Comparison of ENCODE assay signal across 9 cellular contexts in genomic region chr10:68208424-68209042, GRCh38. TPM values are rescaled to one million over a fixed set of nuclear protein-coding genes. Genes with fewer than 3 reads are reported as not detected.
DNase-seq lines count a peak whose midpoint lies in the region; ATAC-seq and TF ChIP-seq lines count a peak whose summit lies in the region.
"Had no signal": no experiment of that assay in that cellular context is flagged by ENCODE, and none has a peak within 500 bp of the region (broad histone marks: within the 10 kb centered on the region; RNA-seq: fewer than 3 reads in every experiment).

No MANE protein-coding gene starts in this region.

- in situ Hi-C loops in Panc1 (cut with HindIII; ENCODE audit: low pct_unique_long_range_greater_than_20kb, low sequenced_read_pairs) = no loop called here

- peak overlapping the region; percentile 68 for H3K27ac ChIP-seq in Panc1 (ENCODE audit: low read length)
- no peak overlapping the region for H3K27ac ChIP-seq in dorsolateral prefrontal cortex

- no peak overlapping the region for H3K4me3 ChIP-seq in Panc1 (ENCODE audit: low read depth in 2 of 2, low read length in 2 of 2)
- H3K4me3 ChIP-seq in dorsolateral prefrontal cortex = no peak overlapping the region
- H3K4me3 ChIP-seq: lung had no signal

- no peaks in the 10 kb centered on the region for H3K9me3 ChIP-seq in Panc1 (ENCODE audit: control insufficient read depth, insufficient read depth, low read depth, low read length)

- intact Hi-C loops in Panc1 (cut with micrococcal nuclease; ENCODE audit: unreplicated experiment) (loop anchor here (2.0 kb wide), 1 partner anchor 126 kb away; no protein-coding TSS in a partner anchor), dorsolateral prefrontal cortex (cut with DNase I) (loop anchor here in 1 of 2 donors (2.0 to 5.0 kb wide), 4 partner anchors 56 to 351 kb away; partner anchors contain the start of gene HERC4)

- TF ChIP-seq CTCF in Panc1 (IDR thresholded peaks at IDR 0.05) (peak; percentile 89), dorsolateral prefrontal cortex (IDR thresholded peaks at IDR 0.05 in 54 of 56, conservative IDR thresholded peaks at IDR 0.05 in 2 of 56; ENCODE audit: low read depth in 1 of 56, partially characterized antibody in 56 of 56) (peak in 53 of 56 donors; percentile 30 to 74 (median 57))

- H3K36me3 ChIP-seq in Panc1 (ENCODE audit: control insufficient read depth, insufficient read depth, low read length) = no peaks in the 10 kb centered on the region; the same call in 1 of the 2 replicates

- CTCF ChIA-PET in Panc1 (lab: Charles Lee) = no interaction called here

- H3K4me1 ChIP-seq in Panc1 (ENCODE audit: control insufficient read depth, insufficient read depth, low read length) = no peaks in the 10 kb centered on the region

- POLR2A ChIA-PET in Panc1 (lab: Charles Lee) = no interaction called here

- ATAC-seq in Panc1 (peak; percentile 95), HG03139 (IDR thresholded peaks at IDR 0.05; ENCODE audit: unreplicated experiment) (no peak), HG03439 (IDR thresholded peaks at IDR 0.05; ENCODE audit: unreplicated experiment) (no peak)

- H3K27me3 ChIP-seq in Panc1 (ENCODE audit: control insufficient read depth, insufficient read depth, low read length) (no peaks in the 10 kb centered on the region), dorsolateral prefrontal cortex (no peaks in the 10 kb centered on the region)

- no TSS peak for BruUV-seq in Panc1 (replicated peaks; lab: Mats Ljungman, UMichigan)

- DNase-seq in stimulated activated CD4-positive, alpha-beta T cell treated with anti-CD3 and anti-CD28 coated beads, Interleukin-4, amount 100 ng/mL, for 1 hour = peak; percentile 4
- no peak for DNase-seq in stimulated activated CD4-positive, alpha-beta T cell treated with anti-CD3 and anti-CD28 coated beads, Interleukin-4, amount 100 ng/mL, for 24 hours
- DNase-seq in HUDEP-2 (lab: John Stamatoyannopoulos, UW; ENCODE audit: unreplicated experiment in 76 of 76) = peak in 39 of 76 experiments; percentile 2 to 51 (median 15)
- DNase-seq in Panc1 (ENCODE audit: low read depth, low spot score) = no peak
- DNase-seq in dorsolateral prefrontal cortex = peak in 9 of 10 donors; percentile 29 to 73 (median 58)
- DNase-seq in nucleus accumbens (lab: John Stamatoyannopoulos, UW) = peak in 45 of 56 donors; percentile 0 to 67 (median 17)

RNA-seq across cellular contexts. Expression of gene ATOH7, which starts 23.4 kb away (rescaled TPM):
- total RNA-seq in Panc1 (2021; ENCODE audit: unreplicated experiment) = 0.28 TPM
- polyA plus RNA-seq in Panc1 (2012; ENCODE audit: insufficient read length) = not detected
- 1 to 10 TPM in 108 of 120 experiments, under 1 TPM in 11, not detected in 1; 0.42 to 7.0 (median 2.2) TPM for total RNA-seq in dorsolateral prefrontal cortex
- total RNA-seq: lung had no signal

Comparison
In these comparisons a context has a peak if more than half of its experiments do, and no peak if none do; other contexts are left out.
1. DNase-seq: peak in stimulated activated CD4-positive, alpha-beta T cell treated with anti-CD3 and anti-CD28 coated beads, Interleukin-4, amount 100 ng/mL, for 1 hour (single experiment), HUDEP-2 (39 of 76), dorsolateral prefrontal cortex (9 of 10) and nucleus accumbens (45 of 56); none in stimulated activated CD4-positive, alpha-beta T cell treated with anti-CD3 and anti-CD28 coated beads, Interleukin-4, amount 100 ng/mL, for 24 hours (single experiment) and Panc1 (single experiment).